ENCODE assay signal across 24 cellular contexts in genomic region chr12:30909721-30910350, GRCh38. TPM values are rescaled to one million over a fixed set of nuclear protein-coding genes. Genes with fewer than 3 reads are reported as not detected.
DNase-seq lines count a peak whose midpoint lies in the region; ATAC-seq and TF ChIP-seq lines count a peak whose summit lies in the region.
"Had no signal": no experiment of that assay in that cellular context is flagged by ENCODE, and none has a peak within 500 bp of the region (broad histone marks: within the 10 kb centered on the region; RNA-seq: fewer than 3 reads in every experiment).

No MANE protein-coding gene starts in this region.

- H3K4me1 ChIP-seq in ACC112 (ENCODE audit: control insufficient read depth, insufficient read depth, low read length, unreplicated experiment) = peaks cover 14% of the 10 kb centered on the region
- H3K4me1 ChIP-seq in SK-N-SH (ENCODE audit: control insufficient read depth in 1 of 2, insufficient read depth in 2 of 2, low read depth in 1 of 2, low read length in 1 of 2) = peaks cover 14 to 23% of the 10 kb centered on the region in 2 experiments
- peaks cover 10% of the 10 kb centered on the region for H3K4me1 ChIP-seq in hepatocyte (ENCODE audit: insufficient read depth)
- peaks cover 0 to 19% (median 0%) of the 10 kb centered on the region in 4 donors for H3K4me1 ChIP-seq in stomach
- H3K4me1 ChIP-seq: BE2C, breast epithelium, Peyer's patch, upper lobe of left lung had no signal

- DNase-seq in SK-N-SH = no peak
- no peak for DNase-seq in hepatocyte (ENCODE audit: low spot score)
- DNase-seq in sciatic nerve (ENCODE audit: low spot score) = no peak
- no peak for DNase-seq in stomach
- no peak for DNase-seq in iPS-NIHi11 (ENCODE audit: low spot score)
- DNase-seq in NCI-H2171 treated with DMSO at 0.1 percent for 48 hours (lab: John Stamatoyannopoulos, UW) = no peak
- DNase-seq: activated T-cell treated with anti-CD3 and anti-CD28 coated beads, Interleukin-2, amount 50 U/mL, for 24 hours; BE2C; GDM1; left colon; mesendoderm; naive B cell; NCI-H2171; NCI-H524 treated with DMSO at 0.1 percent for 48 hours; Peyer's patch; right cardiac atrium; stimulated activated CD4-positive, alpha-beta T cell treated with anti-CD3 and anti-CD28 coated beads, Interleukin-15, amount 100 ng/mL, for 24 hours; stimulated activated naive CD8-positive, alpha-beta T cell treated with anti-CD3 and anti-CD28 coated beads, Interleukin-15, amount 100 ng/mL, for 72 hours; upper lobe of left lung had no signal

- no peaks in the 10 kb centered on the region for H4K20me1 ChIP-seq in SK-N-SH (ENCODE audit: insufficient read depth)
- no peaks in the 10 kb centered on the region for H4K20me1 ChIP-seq in hepatocyte (ENCODE audit: insufficient read depth, poor library complexity, severe bottlenecking)

- H3K27me3 ChIP-seq in ACC112 (ENCODE audit: insufficient read depth, low read length) = no peaks in the 10 kb centered on the region
- no peaks in the 10 kb centered on the region for H3K27me3 ChIP-seq in SK-N-SH (ENCODE audit: insufficient read depth)
- no peaks in the 10 kb centered on the region for H3K27me3 ChIP-seq in hepatocyte
- H3K27me3 ChIP-seq in stomach = no peaks in the 10 kb centered on the region
- H3K27me3 ChIP-seq: BE2C, breast epithelium, Peyer's patch, SJCRH30, upper lobe of left lung had no signal

- TF ChIP-seq CTCF in SK-N-SH (IDR thresholded peaks at IDR 0.05) = no peak
- no peak for TF ChIP-seq CTCF in hepatocyte (IDR thresholded peaks at IDR 0.05; ENCODE audit: poor library complexity)
- TF ChIP-seq CTCF in stomach (IDR thresholded peaks at IDR 0.05) = no peak

- no peak for TF ChIP-seq RAD21 in SK-N-SH (IDR thresholded peaks at IDR 0.05; ENCODE audit: low read length)

- H3K9ac ChIP-seq in SK-N-SH = no peak overlapping the region

- H3K4me2 ChIP-seq in SK-N-SH = peak overlapping the region; percentile 57; the same call in 1 of the 2 replicates
- H3K4me2 ChIP-seq in hepatocyte = peak overlapping the region; percentile 43

- 0 out of 2 replicates have a peak overlapping the region, but pooled peaks have one; percentile 16 for H3K27ac ChIP-seq in ACC112 (ENCODE audit: low read depth, low read length)
- H3K27ac ChIP-seq in SK-N-SH (ENCODE audit: low read depth in 2 of 2, low read length in 1 of 2) = peak overlapping the region; percentile 58 to 95; a peak in 3 of 4 replicates
- peak overlapping the region; percentile 88 for H3K27ac ChIP-seq in hepatocyte
- peak overlapping the region in 2 of 5 donors; percentile 8 to 27 for H3K27ac ChIP-seq in stomach
- H3K27ac ChIP-seq: SJCRH30 had no signal

- H3K36me3 ChIP-seq in ACC112 (ENCODE audit: insufficient read depth, low read length) = no peaks in the 10 kb centered on the region
- H3K36me3 ChIP-seq in SK-N-SH (replicated peaks in 1 of 2; ENCODE audit: control insufficient read depth in 1 of 2, insufficient read depth in 2 of 2, low read length in 1 of 2) = no peaks in the 10 kb centered on the region
- no peaks in the 10 kb centered on the region for H3K36me3 ChIP-seq in hepatocyte (replicated peaks; ENCODE audit: insufficient read depth, low read depth)
- H3K36me3 ChIP-seq in stomach = no peaks in the 10 kb centered on the region
- H3K36me3 ChIP-seq: BE2C, breast epithelium, Peyer's patch, SJCRH30, upper lobe of left lung had no signal

- H3K9me2 ChIP-seq in SK-N-SH (no peaks in the 10 kb centered on the region), hepatocyte (replicated peaks; ENCODE audit: insufficient read depth) (no peaks in the 10 kb centered on the region)

- H3F3A ChIP-seq in SK-N-SH (replicated peaks; ENCODE audit: insufficient read depth) = no peaks in the 10 kb centered on the region

- H2AFZ ChIP-seq in ACC112 (ENCODE audit: low read length, unreplicated experiment) (no peak overlapping the region), SK-N-SH (ENCODE audit: low read depth) (no peak overlapping the region), hepatocyte (no peak overlapping the region)

- no peaks in the 10 kb centered on the region for H3K9me3 ChIP-seq in SK-N-SH
- H3K9me3 ChIP-seq in hepatocyte (ENCODE audit: low read depth) = no peaks in the 10 kb centered on the region
- H3K9me3 ChIP-seq in stomach = no peaks in the 10 kb centered on the region
- H3K9me3 ChIP-seq: BE2C, breast epithelium, Peyer's patch, SJCRH30, upper lobe of left lung had no signal

- intact Hi-C loops in sciatic nerve (cut with DNase I) (no loop called here), stomach (cut with DNase I; ENCODE audit: low total_unique reads) (no loop called here)

- H3K79me2 ChIP-seq in ACC112 (ENCODE audit: control insufficient read depth, insufficient read depth, low read length, unreplicated experiment) (no peaks in the 10 kb centered on the region), SK-N-SH (ENCODE audit: insufficient read depth) (no peaks in the 10 kb centered on the region), hepatocyte (no peaks in the 10 kb centered on the region)

- 83% methylated on average over 3 of the region's 3 CpGs for WGBS in SK-N-SH (ENCODE audit: low lambda C conversion rate)
- 61% methylated on average over 3 of the region's 3 CpGs for WGBS in hepatocyte (ENCODE audit: low lambda C conversion rate, missing lambda C conversion rate)
- WGBS in stomach, 5 donors = 60 to 76% (median 66%) methylated on average over 3 of the region's 3 CpGs

- TF ChIP-seq POLR2A in stomach (IDR thresholded peaks at IDR 0.05) = no peak

- POLR2A ChIA-PET in SK-N-SH (lab: Yijun Ruan, JAX) = no interaction called here

- CTCF ChIA-PET in SK-N-SH (lab: Yijun Ruan, JAX) = no interaction called here

- ATAC-seq in sciatic nerve (peak; percentile 3), GM18861 (IDR thresholded peaks at IDR 0.05; ENCODE audit: unreplicated experiment) (no peak)
- ATAC-seq: left colon; right cardiac atrium; stimulated activated naive CD8-positive, alpha-beta T cell treated with anti-CD3 and anti-CD28 coated beads, Interleukin-15, amount 100 ng/mL, for 72 hours had no signal

- H3K4me3 ChIP-seq in ACC112 (ENCODE audit: low read depth, low read length) (no peak overlapping the region), SK-N-SH (ENCODE audit: low read depth in 2 of 2, low read length in 1 of 2) (no peak overlapping the region), hepatocyte (no peak overlapping the region), stomach (no peak overlapping the region)
- H3K4me3 ChIP-seq: breast epithelium, Peyer's patch, SJCRH30, upper lobe of left lung had no signal

- TF ChIP-seq EP300 in SK-N-SH (IDR thresholded peaks at IDR 0.05; ENCODE audit: borderline replicate concordance in 1 of 2, low read depth in 1 of 2, low read length in 1 of 2) (no peak), stomach (IDR thresholded peaks at IDR 0.05) (no peak)

TF ChIP-seq in SK-N-SH, 30 proteins besides CTCF, POLR2A, EP300 and RAD21 (continues in another document):
- TF ChIP-seq GABPA (IDR thresholded peaks at IDR 0.05; ENCODE audit: low read depth) = no peak
- TF ChIP-seq GATA2 (CRISPR knock-in tag; IDR thresholded peaks at IDR 0.05) = no peak
- TF ChIP-seq USF1 (IDR thresholded peaks at IDR 0.05; ENCODE audit: borderline replicate concordance, low read depth) = no peak
- TF ChIP-seq FOXJ3 (CRISPR knock-in tag; IDR thresholded peaks at IDR 0.05) = no peak
- no peak for TF ChIP-seq RXRA (IDR thresholded peaks at IDR 0.05; ENCODE audit: borderline replicate concordance, low read depth)
- no peak for TF ChIP-seq PBX3 (IDR thresholded peaks at IDR 0.05)
- TF ChIP-seq MAX (IDR thresholded peaks at IDR 0.05; ENCODE audit: low read depth) = no peak
- TF ChIP-seq SMC3 (IDR thresholded peaks at IDR 0.05; ENCODE audit: low read depth, low read length) = no peak
- no peak for TF ChIP-seq EZH2phosphoT487 (IDR thresholded peaks at IDR 0.05; ENCODE audit: borderline replicate concordance, low read depth)
- no peak for TF ChIP-seq RFX5 (IDR thresholded peaks at IDR 0.05; ENCODE audit: low read length)
- no peak for TF ChIP-seq MXI1 (IDR thresholded peaks at IDR 0.05; ENCODE audit: low read depth, low read length)

RNA-seq across cellular contexts. Expression of gene TSPAN11, which starts 16.7 kb away (rescaled TPM):
- 6.4 and 6.6 TPM in 2 replicates for polyA plus RNA-seq in SK-N-SH (2012; rRNA removed)
- polyA plus RNA-seq in SK-N-SH (2012; cell fraction: cytosol; rRNA removed) = 3.0 and 5.2 TPM in 2 replicates
- 10.4 and 11.0 TPM in 2 replicates for polyA plus RNA-seq in SK-N-SH (2012; cell fraction: nucleus; rRNA removed)
- total RNA-seq in hepatocyte = 7.5 and 9.6 TPM in 2 replicates
- polyA plus RNA-seq in hepatocyte = 3.3 and 5.2 TPM in 2 replicates
- total RNA-seq in sciatic nerve = 29.7 TPM
- total RNA-seq in stomach = 1 to 10 TPM in 3 of 5 donors, under 1 TPM in 2; under 0.01 to 5.5 (median 1.3) TPM
- polyA plus RNA-seq in stomach = 1 to 10 TPM in 2 of 3 donors, under 1 TPM in 1; 0.80 to 3.7 (median 1.3) TPM
- total RNA-seq: activated CD8-positive, alpha-beta memory T cell treated with anti-CD3 and anti-CD28 coated beads for 36 hours had no signal
